In genomic region chr21:14877581-14878228, GRCh38 we compare ENCODE assay signal across 10 cellular contexts.
A peak's percentile ranks its signal among the peaks of the same experiment; 100 is the strongest.
DNase-seq lines count a peak whose midpoint lies in the region; ATAC-seq, FAIRE-seq and TF ChIP-seq lines count a peak whose summit lies in the region.
"Had no signal": no experiment of that assay in that cellular context is flagged by ENCODE, and none has a peak within 500 bp of the region (broad histone marks: within the 10 kb centered on the region; RNA-seq: fewer than 3 reads in every experiment).

No MANE protein-coding gene starts in this region.

- intact Hi-C loops in activated T-helper 1 cell treated with anti-CD3 and anti-CD28 coated beads, Interleukin-12 subunit alpha, Interleukin-12 subunit beta, Interleukin-2, Interleukin-4 antibody, amounts not matched to agents 30 ng/mL and 10 ng/mL and 1 ng/mL, durations not matched to agents 14 hours and 24 hours and 36 hours (cut with micrococcal nuclease): no loop called here

- peak in 1 of 2 experiments; percentile 79 for DNase-seq in A549 (ENCODE audit: low read depth in 1 of 2, low spot score in 1 of 2)
- peak; percentile 73 for DNase-seq in NCI-H226
- peak; percentile 86 for DNase-seq in glomerular visceral epithelial cell (ENCODE audit: extremely low spot score)
- no peak for DNase-seq in CD8-positive, alpha-beta memory T cell
- DNase-seq in BE2C: no peak
- no peak for DNase-seq in AML-193 (lab: John Stamatoyannopoulos, UW)
- DNase-seq in activated T-helper 1 cell treated with anti-CD3 and anti-CD28 coated beads, Interleukin-12 subunit alpha, Interleukin-12 subunit beta, Interleukin-2, Interleukin-4 antibody, amounts not matched to agents 30 ng/mL and 10 ng/mL and 1 ng/mL, durations not matched to agents 14 hours and 24 hours and 36 hours (ENCODE audit: low spot score): no peak
- DNase-seq: retina had no signal

- CTCF ChIA-PET in A549 (lab: Yijun Ruan, JAX): interaction anchor here (0.6 kb wide), 1 partner anchor 42 kb away, joined by 3 read pairs; no protein-coding TSS in a partner anchor
- CTCF ChIA-PET in CD8-positive, alpha-beta memory T cell (lab: Charles Lee): no interaction called here

- WGBS in A549 (ENCODE audit: missing lambda C conversion rate): 0% methylated on average over 2 of the region's 2 CpGs

- peak overlapping the region in 1 of 8 donors; percentile 5 for H3K27ac Mint-ChIP-seq in CD8-positive, alpha-beta memory T cell
- no peak overlapping the region for H3K27ac Mint-ChIP-seq in activated T-helper 1 cell treated with anti-CD3 and anti-CD28 coated beads, Interleukin-12 subunit alpha, Interleukin-12 subunit beta, Interleukin-2, Interleukin-4 antibody, amounts not matched to agents 30 ng/mL and 10 ng/mL and 1 ng/mL, durations not matched to agents 14 hours and 24 hours and 36 hours

- peak; percentile 74 to 88; a peak in 4 of 5 replicates for TF ChIP-seq EP300 in A549 (IDR thresholded peaks at IDR 0.05)

- H3K27me3 ChIP-seq in CD8-positive, alpha-beta memory T cell (ENCODE audit: insufficient read depth, low read length, poor library complexity, severe bottlenecking): no peaks in the 10 kb centered on the region
- H3K27me3 ChIP-seq in BE2C: no peaks in the 10 kb centered on the region

- peak overlapping the region; percentile 86 to 91 for H3K27ac ChIP-seq in A549
- H3K27ac ChIP-seq in CD8-positive, alpha-beta memory T cell (ENCODE audit: low read depth, low read length): no peak overlapping the region

- POLR2A ChIA-PET in A549 (lab: Yijun Ruan, JAX): interaction anchor here (1.1 kb wide), 1 partner anchor 187 kb away, joined by 3 read pairs; the partner anchor contains the start of gene NRIP1
- POLR2A ChIA-PET in CD8-positive, alpha-beta memory T cell (lab: Charles Lee): no interaction called here

- TF ChIP-seq CTCF in A549 (IDR thresholded peaks at IDR 0.05): no peak
- no peak for TF ChIP-seq CTCF in BE2C (IDR thresholded peaks at IDR 0.05; ENCODE audit: low read depth, low read length)

- TF ChIP-seq POLR2A in A549 (IDR thresholded peaks at IDR 0.05; ENCODE audit: low read length): no peak

- H3K9me3 ChIP-seq in A549: no peaks in the 10 kb centered on the region
- no peaks in the 10 kb centered on the region for H3K9me3 ChIP-seq in CD8-positive, alpha-beta memory T cell (ENCODE audit: low read length)
- no peaks in the 10 kb centered on the region for H3K9me3 ChIP-seq in BE2C

- no peaks in the 10 kb centered on the region for H3K36me3 ChIP-seq in CD8-positive, alpha-beta memory T cell (ENCODE audit: insufficient read depth, low read length)
- H3K36me3 ChIP-seq in BE2C: no peaks in the 10 kb centered on the region

- H3K9me3 Mint-ChIP-seq in CD8-positive, alpha-beta memory T cell: no peaks in the 10 kb centered on the region
- H3K9me3 Mint-ChIP-seq in activated T-helper 1 cell treated with anti-CD3 and anti-CD28 coated beads, Interleukin-12 subunit alpha, Interleukin-12 subunit beta, Interleukin-2, Interleukin-4 antibody, amounts not matched to agents 30 ng/mL and 10 ng/mL and 1 ng/mL, durations not matched to agents 14 hours and 24 hours and 36 hours: no peaks in the 10 kb centered on the region

- ATAC-seq in A549 (peak; percentile 64 to 75; a peak in 5 of 6 replicates), GM19351 (IDR thresholded peaks at IDR 0.05; ENCODE audit: unreplicated experiment) (peak; percentile 61)

- H3K27me3 Mint-ChIP-seq in CD8-positive, alpha-beta memory T cell: peaks cover 0 to 2% of the 10 kb centered on the region in 2 donors
- no peaks in the 10 kb centered on the region for H3K27me3 Mint-ChIP-seq in activated T-helper 1 cell treated with anti-CD3 and anti-CD28 coated beads, Interleukin-12 subunit alpha, Interleukin-12 subunit beta, Interleukin-2, Interleukin-4 antibody, amounts not matched to agents 30 ng/mL and 10 ng/mL and 1 ng/mL, durations not matched to agents 14 hours and 24 hours and 36 hours (ENCODE audit: insufficient read depth)

- H3K4me3 Mint-ChIP-seq in CD8-positive, alpha-beta memory T cell: no peak overlapping the region
- H3K4me3 Mint-ChIP-seq in activated T-helper 1 cell treated with anti-CD3 and anti-CD28 coated beads, Interleukin-12 subunit alpha, Interleukin-12 subunit beta, Interleukin-2, Interleukin-4 antibody, amounts not matched to agents 30 ng/mL and 10 ng/mL and 1 ng/mL, durations not matched to agents 14 hours and 24 hours and 36 hours: no peak overlapping the region

- H3K4me3 ChIP-seq in A549 (no peak overlapping the region), BE2C (ENCODE audit: low read depth, low read length) (no peak overlapping the region)
- H3K4me3 ChIP-seq in CD8-positive, alpha-beta memory T cell (ENCODE audit: low read length): no peak overlapping the region

- peaks cover 67% of the 10 kb centered on the region for H3K4me1 ChIP-seq in A549
- no peaks in the 10 kb centered on the region for H3K4me1 ChIP-seq in CD8-positive, alpha-beta memory T cell (ENCODE audit: insufficient read depth, low read length)
- H3K4me1 ChIP-seq in BE2C: no peaks in the 10 kb centered on the region; the same call in 1 of the 2 replicates

- H3K4me1 Mint-ChIP-seq in CD8-positive, alpha-beta memory T cell: peaks cover 0 to 6% (median 0%) of the 10 kb centered on the region in 3 donors
- H3K4me1 Mint-ChIP-seq in activated T-helper 1 cell treated with anti-CD3 and anti-CD28 coated beads, Interleukin-12 subunit alpha, Interleukin-12 subunit beta, Interleukin-2, Interleukin-4 antibody, amounts not matched to agents 30 ng/mL and 10 ng/mL and 1 ng/mL, durations not matched to agents 14 hours and 24 hours and 36 hours (ENCODE audit: low read depth): no peaks in the 10 kb centered on the region

- H3K36me3 Mint-ChIP-seq in CD8-positive, alpha-beta memory T cell: no peaks in the 10 kb centered on the region
- H3K36me3 Mint-ChIP-seq in activated T-helper 1 cell treated with anti-CD3 and anti-CD28 coated beads, Interleukin-12 subunit alpha, Interleukin-12 subunit beta, Interleukin-2, Interleukin-4 antibody, amounts not matched to agents 30 ng/mL and 10 ng/mL and 1 ng/mL, durations not matched to agents 14 hours and 24 hours and 36 hours (ENCODE audit: low read depth): no peaks in the 10 kb centered on the region

- FAIRE-seq in A549 (lab: Jason Lieb, UNC): no peak
- FAIRE-seq: D721Med had no signal

- no peak; a peak in 1 of 5 replicates for TF ChIP-seq RAD21 in A549 (conservative IDR thresholded peaks at IDR 0.05 in 1 of 2, IDR thresholded peaks at IDR 0.05 in 1 of 2)

- peak overlapping the region; percentile 63 for H3K4me2 ChIP-seq in A549

TF ChIP-seq in A549, 52 proteins besides CTCF, POLR2A, EP300 and RAD21 (continues in another document):
- TF ChIP-seq TP53 (CRISPR knock-in tag; IDR thresholded peaks at IDR 0.05) (no peak), HOXB5 (CRISPR knock-in tag; IDR thresholded peaks at IDR 0.05) (no peak), FOSL2 (IDR thresholded peaks at IDR 0.05) (peak; percentile 37; the same call in 1 of the 2 replicates), FOSL2 (CRISPR knock-in tag; IDR thresholded peaks at IDR 0.05) (peak; percentile 29; the same call in 1 of the 2 replicates), JUNB (IDR thresholded peaks at IDR 0.05) (peak; percentile 77), ESRRA (IDR thresholded peaks at IDR 0.05; ENCODE audit: borderline replicate concordance, low read length) (peak; percentile 59; the same call in 1 of the 2 replicates), RARB (CRISPR knock-in tag; IDR thresholded peaks at IDR 0.05) (peak; percentile 89), ZSCAN20 (CRISPR knock-in tag; IDR thresholded peaks at IDR 0.05) (no peak), HOXB13 (CRISPR knock-in tag; IDR thresholded peaks at IDR 0.05; ENCODE audit: low read depth) (no peak), HMGXB4 (CRISPR knock-in tag; IDR thresholded peaks at IDR 0.05; ENCODE audit: borderline replicate concordance) (no peak)
- TF ChIP-seq, protein P1, sequence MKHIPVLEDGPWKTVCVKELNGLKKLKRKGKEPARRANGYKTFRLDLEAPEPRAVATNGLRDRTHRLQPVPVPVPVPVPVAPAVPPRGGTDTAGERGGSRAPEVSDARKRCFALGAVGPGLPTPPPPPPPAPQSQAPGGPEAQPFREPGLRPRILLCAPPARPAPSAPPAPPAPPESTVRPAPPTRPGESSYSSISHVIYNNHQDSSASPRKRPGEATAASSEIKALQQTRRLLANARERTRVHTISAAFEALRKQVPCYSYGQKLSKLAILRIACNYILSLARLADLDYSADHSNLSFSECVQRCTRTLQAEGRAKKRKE (CRISPR knock-in tag; IDR thresholded peaks at IDR 0.05; ENCODE audit: low read depth): no peak
- TF ChIP-seq, protein P2, sequence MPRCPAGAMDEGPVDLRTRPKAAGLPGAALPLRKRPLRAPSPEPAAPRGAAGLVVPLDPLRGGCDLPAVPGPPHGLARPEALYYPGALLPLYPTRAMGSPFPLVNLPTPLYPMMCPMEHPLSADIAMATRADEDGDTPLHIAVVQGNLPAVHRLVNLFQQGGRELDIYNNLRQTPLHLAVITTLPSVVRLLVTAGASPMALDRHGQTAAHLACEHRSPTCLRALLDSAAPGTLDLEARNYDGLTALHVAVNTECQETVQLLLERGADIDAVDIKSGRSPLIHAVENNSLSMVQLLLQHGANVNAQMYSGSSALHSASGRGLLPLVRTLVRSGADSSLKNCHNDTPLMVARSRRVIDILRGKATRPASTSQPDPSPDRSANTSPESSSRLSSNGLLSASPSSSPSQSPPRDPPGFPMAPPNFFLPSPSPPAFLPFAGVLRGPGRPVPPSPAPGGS (IDR thresholded peaks at IDR 0.05): no peak
- TF ChIP-seq, protein P3, sequence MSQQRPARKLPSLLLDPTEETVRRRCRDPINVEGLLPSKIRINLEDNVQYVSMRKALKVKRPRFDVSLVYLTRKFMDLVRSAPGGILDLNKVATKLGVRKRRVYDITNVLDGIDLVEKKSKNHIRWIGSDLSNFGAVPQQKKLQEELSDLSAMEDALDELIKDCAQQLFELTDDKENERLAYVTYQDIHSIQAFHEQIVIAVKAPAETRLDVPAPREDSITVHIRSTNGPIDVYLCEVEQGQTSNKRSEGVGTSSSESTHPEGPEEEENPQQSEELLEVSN (IDR thresholded peaks at IDR 0.05; ENCODE audit: borderline replicate concordance, low read depth): no peak

Comparison
In these comparisons a context has a peak if more than half of its experiments do, and no peak if none do; other contexts are left out.
1. DNase-seq: peak in NCI-H226 (single experiment) and glomerular visceral epithelial cell (single experiment); none in CD8-positive, alpha-beta memory T cell (0 of 5), BE2C (single experiment), AML-193 (0 of 2) and activated T-helper 1 cell treated with anti-CD3 and anti-CD28 coated beads, Interleukin-12 subunit alpha, Interleukin-12 subunit beta, Interleukin-2, Interleukin-4 antibody, amounts not matched to agents 30 ng/mL and 10 ng/mL and 1 ng/mL, durations not matched to agents 14 hours and 24 hours and 36 hours (single experiment).